In the genomic region with DNA sequence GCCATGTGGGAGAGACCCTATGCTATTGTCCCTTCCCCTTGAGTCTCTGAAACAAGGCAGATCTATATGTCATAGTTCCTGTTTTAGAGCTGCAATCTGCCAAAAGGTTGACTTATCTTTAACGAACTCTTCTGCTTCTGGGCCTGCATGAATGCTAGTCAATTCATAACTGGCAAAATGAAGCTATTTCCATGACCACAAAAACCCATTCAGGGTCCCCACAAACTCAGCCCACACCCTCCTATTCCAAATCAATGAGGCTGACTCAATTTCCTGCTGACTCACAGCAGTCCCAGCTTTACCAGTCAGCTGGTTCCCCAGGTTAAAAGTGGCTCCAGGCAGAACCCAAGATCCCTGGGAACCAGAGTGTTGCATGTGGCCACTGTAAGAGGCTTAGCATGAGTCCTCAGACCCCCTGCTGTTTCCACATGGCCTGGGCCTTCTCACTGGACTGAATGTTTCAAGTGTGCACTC, we compare ENCODE assay signal across 8 cellular contexts. TPM values are rescaled to one million over a fixed set of nuclear protein-coding genes. Genes with fewer than 3 reads are reported as not detected.
DNase-seq lines count a peak whose midpoint lies in the region; ATAC-seq, FAIRE-seq and TF ChIP-seq lines count a peak whose summit lies in the region.

No MANE protein-coding gene starts in this region.

- H3K9me3 ChIP-seq in sigmoid colon: no peaks in the 10 kb centered on the region

- FAIRE-seq in GM19239 (lab: Jason Lieb, UNC): peak; percentile 59

- H3K4me1 ChIP-seq in sigmoid colon: peaks cover 0 to 28% (median 15%) of the 10 kb centered on the region in 4 donors

- H3K36me3 ChIP-seq in sigmoid colon: no peaks in the 10 kb centered on the region

- TF ChIP-seq CTCF in sigmoid colon (IDR thresholded peaks at IDR 0.05): no peak

- no peak overlapping the region for H3K27ac ChIP-seq in sigmoid colon

- peak; percentile 71 for ATAC-seq in HG03135 (IDR thresholded peaks at IDR 0.05; ENCODE audit: unreplicated experiment)
- ATAC-seq in sciatic nerve: peak; percentile 55

- H3K4me3 ChIP-seq in sigmoid colon: no peak overlapping the region

- DNase-seq in ACHN: peak; percentile 55
- DNase-seq in GM19239 (ENCODE audit: insufficient read length, low spot score): no peak
- peak; percentile 83 for DNase-seq in T1000 (lab: John Stamatoyannopoulos, UW)
- no peak for DNase-seq in sciatic nerve (ENCODE audit: low spot score)
- DNase-seq in NCI-H69 (lab: John Stamatoyannopoulos, UW): no peak
- DNase-seq in sigmoid colon: no peak
- DNase-seq in midbrain (lab: John Stamatoyannopoulos, UW): no peak

- no peak for TF ChIP-seq POLR2A in sigmoid colon (IDR thresholded peaks at IDR 0.05)

- WGBS in sigmoid colon, 2 donors: 37 to 73% methylated on average over 1 of the region's 1 CpG

- in situ Hi-C loops in ACHN (cut with HindIII; ENCODE audit: low pct_ligation_motif_present, low pct_unique_long_range_greater_than_20kb, low sequenced_read_pairs): no loop called here

- no peak for TF ChIP-seq EP300 in sigmoid colon (IDR thresholded peaks at IDR 0.05)

- intact Hi-C loops in sciatic nerve (cut with DNase I) (no loop called here), sigmoid colon (cut with DNase I) (no loop called here)

- no peaks in the 10 kb centered on the region for H3K27me3 ChIP-seq in sigmoid colon

RNA-seq across cellular contexts. Expression of a gene that starts 25.2 kb away (rescaled TPM):
- total RNA-seq in sciatic nerve: 178 TPM
- 100 to 1,000 TPM in 2 of 4 donors, 10 to 100 TPM in 2; 45.3 to 164 (median 95.4) TPM for total RNA-seq in sigmoid colon
- 10 to 100 TPM in 1 of 3 donors, 1 to 10 TPM in 2; 3.2 to 28.9 (median 9.6) TPM for polyA plus RNA-seq in sigmoid colon

Comparison
In these comparisons a context has a peak if more than half of its experiments do, and no peak if none do; other contexts are left out.
1. DNase-seq: peak in ACHN (single experiment) and T1000 (single experiment); none in GM19239 (single experiment), sciatic nerve (single experiment), NCI-H69 (single experiment), sigmoid colon (single experiment) and midbrain (single experiment).